9 cellular contexts compared by ENCODE assay signal in the genomic region with DNA sequence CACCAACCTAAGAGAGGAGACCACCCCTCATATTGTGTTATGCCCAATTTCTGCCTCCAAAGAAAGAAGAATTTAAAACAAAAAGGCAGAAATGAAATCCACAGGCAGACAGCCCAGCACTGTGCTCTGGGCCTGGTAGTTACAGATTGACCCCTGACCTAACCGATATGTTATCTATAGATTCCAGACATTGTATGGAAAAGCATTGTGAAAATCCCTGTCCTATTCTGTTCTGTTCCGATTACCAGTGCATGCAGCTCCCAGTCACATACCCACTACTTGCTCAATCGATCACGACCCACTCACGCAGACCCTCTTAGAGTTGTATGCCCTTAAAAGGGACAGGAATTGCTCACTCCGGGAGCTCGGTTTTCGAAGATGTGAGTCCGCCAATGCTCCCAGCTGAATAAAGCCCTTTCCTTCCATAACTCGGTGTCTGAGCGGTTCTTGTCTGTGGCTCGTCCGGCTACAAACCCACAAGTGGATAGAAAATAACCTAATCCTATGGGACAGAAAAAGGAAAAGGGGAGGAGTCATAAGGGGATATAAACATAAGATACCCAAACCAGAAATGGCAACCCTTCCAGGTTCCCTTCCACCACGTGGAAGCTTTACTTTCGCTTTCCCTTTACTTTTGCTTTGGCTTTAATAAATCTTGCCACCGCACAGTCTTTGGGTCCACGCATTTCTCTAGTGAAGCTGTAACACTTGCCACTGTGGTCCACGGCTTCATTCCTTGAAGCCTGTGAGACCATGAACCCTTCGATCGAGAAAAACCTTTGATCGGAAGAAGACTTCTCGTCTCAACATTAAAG. TPM values are rescaled to one million over a fixed set of nuclear protein-coding genes. Genes with fewer than 3 reads are reported as not detected.
A peak's percentile ranks its signal among the peaks of the same experiment; 100 is the strongest.
DNase-seq lines count a peak whose midpoint lies in the region; ATAC-seq lines count a peak whose summit lies in the region.
"Had no signal": no experiment of that assay in that cellular context is flagged by ENCODE, and none has a peak within 500 bp of the region (broad histone marks: within the 10 kb centered on the region; RNA-seq: fewer than 3 reads in every experiment).

No MANE protein-coding gene starts in this region.

- peak overlapping the region in 6 of 8 donors; percentile 23 to 83 (median 72) for H3K27ac Mint-ChIP-seq in CD8-positive, alpha-beta memory T cell

- ATAC-seq in GM19395 (IDR thresholded peaks at IDR 0.05; ENCODE audit: unreplicated experiment) = peak; percentile 26
- peak; percentile 11 for ATAC-seq in HG03520 (IDR thresholded peaks at IDR 0.05; ENCODE audit: unreplicated experiment)
- no peak for ATAC-seq in sciatic nerve
- no peak for ATAC-seq in HG02840 (IDR thresholded peaks at IDR 0.05; ENCODE audit: low FRiP score, unreplicated experiment)

- H3K36me3 Mint-ChIP-seq in CD8-positive, alpha-beta memory T cell = no peaks in the 10 kb centered on the region

- peaks cover 23% of the 10 kb centered on the region for H3K4me1 ChIP-seq in CD8-positive, alpha-beta memory T cell (ENCODE audit: insufficient read depth, low read length)
- H3K4me1 ChIP-seq in effector memory CD4-positive, alpha-beta T cell (ENCODE audit: control insufficient read depth, insufficient read depth, low read length, poor library complexity, severe bottlenecking) = peaks cover 4% of the 10 kb centered on the region

- H3K4me3 Mint-ChIP-seq in CD8-positive, alpha-beta memory T cell = peak overlapping the region in 4 of 7 donors; percentile 14 to 69 (median 48)

- H3K9me3 ChIP-seq in CD8-positive, alpha-beta memory T cell (ENCODE audit: low read length) = no peaks in the 10 kb centered on the region
- H3K9me3 ChIP-seq in effector memory CD4-positive, alpha-beta T cell (ENCODE audit: control insufficient read depth, low read length) = no peaks in the 10 kb centered on the region

- no peak overlapping the region for H3K4me3 ChIP-seq in CD8-positive, alpha-beta memory T cell (ENCODE audit: low read length)
- H3K4me3 ChIP-seq in effector memory CD4-positive, alpha-beta T cell (ENCODE audit: insufficient read depth, low read depth, low read length, poor library complexity, severe bottlenecking) = no peak overlapping the region

- intact Hi-C loops in sciatic nerve (cut with DNase I) = no loop called here

- POLR2A ChIA-PET in CD8-positive, alpha-beta memory T cell (lab: Charles Lee) = no interaction called here

- no peaks in the 10 kb centered on the region for H3K36me3 ChIP-seq in CD8-positive, alpha-beta memory T cell (ENCODE audit: insufficient read depth, low read length)
- no peaks in the 10 kb centered on the region for H3K36me3 ChIP-seq in effector memory CD4-positive, alpha-beta T cell (ENCODE audit: control insufficient read depth, insufficient read depth, low read length)

- H3K9me3 Mint-ChIP-seq in CD8-positive, alpha-beta memory T cell = no peaks in the 10 kb centered on the region

- peaks cover 0 to 10% of the 10 kb centered on the region in 2 donors for H3K27me3 Mint-ChIP-seq in CD8-positive, alpha-beta memory T cell

- peaks cover 30 to 40% (median 35%) of the 10 kb centered on the region in 3 donors for H3K4me1 Mint-ChIP-seq in CD8-positive, alpha-beta memory T cell

- no peak overlapping the region for H3K27ac ChIP-seq in CD8-positive, alpha-beta memory T cell (ENCODE audit: low read depth, low read length)
- H3K27ac ChIP-seq in effector memory CD4-positive, alpha-beta T cell (ENCODE audit: insufficient read depth, low read length, poor library complexity, severe bottlenecking) = peak overlapping the region; percentile 13

- H3K27me3 ChIP-seq in CD8-positive, alpha-beta memory T cell (ENCODE audit: insufficient read depth, low read length, poor library complexity, severe bottlenecking) = no peaks in the 10 kb centered on the region
- H3K27me3 ChIP-seq in effector memory CD4-positive, alpha-beta T cell (replicated peaks; ENCODE audit: control insufficient read depth, insufficient read depth, low read length, poor library complexity, severe bottlenecking) = no peaks in the 10 kb centered on the region

- CTCF ChIA-PET in CD8-positive, alpha-beta memory T cell (lab: Charles Lee) = no interaction called here

- no peak for DNase-seq in CD8-positive, alpha-beta memory T cell
- no peak for DNase-seq in effector memory CD4-positive, alpha-beta T cell
- no peak for DNase-seq in NCI-H345 (lab: John Stamatoyannopoulos, UW)
- no peak for DNase-seq in sciatic nerve (ENCODE audit: low spot score)
- DNase-seq in hepatic stellate cell (ENCODE audit: low spot score) = no peak

RNA-seq across cellular contexts. Expression of gene CFAP91, which starts 1.7 kb away (rescaled TPM):
- under 1 TPM; 0.64 to 0.77 TPM for total RNA-seq in CD8-positive, alpha-beta memory T cell
- 0.45 TPM for polyA plus RNA-seq in CD8-positive, alpha-beta memory T cell
- total RNA-seq in sciatic nerve = 17.3 TPM

RNA-seq across cellular contexts. Expression of gene COX17, which starts 23.9 kb away (rescaled TPM):
- total RNA-seq in CD8-positive, alpha-beta memory T cell = 100 to 1,000 TPM; 105 to 108 TPM
- 82.4 TPM for polyA plus RNA-seq in CD8-positive, alpha-beta memory T cell
- total RNA-seq in sciatic nerve = 38.8 TPM

RNA-seq across cellular contexts. Expression of gene POPDC2, which starts 40.7 kb away (rescaled TPM):
- total RNA-seq in CD8-positive, alpha-beta memory T cell = 1 to 10 TPM; 2.2 to 3.2 TPM
- polyA plus RNA-seq in CD8-positive, alpha-beta memory T cell = 2.0 TPM
- 4.9 TPM for total RNA-seq in sciatic nerve
- total RNA-seq: LHCN-M2 had no signal

Comparison
In these comparisons a context has a peak if more than half of its experiments do, and no peak if none do; other contexts are left out.
1. ATAC-seq: peak in GM19395 (single experiment) and HG03520 (single experiment); none in sciatic nerve (single experiment) and HG02840 (single experiment).
2. RNA of gene CFAP91, which starts 1.7 kb away (total RNA-seq): 17.3 TPM in sciatic nerve (single experiment); 0.64 to 0.77 TPM in CD8-positive, alpha-beta memory T cell; every median in the first group is over 10 times any median in the second.